In genomic region chr2:101665312-101665711, GRCh38 we compare ENCODE assay signal across 16 cellular contexts. TPM values are rescaled to one million over a fixed set of nuclear protein-coding genes. Genes with fewer than 3 reads are reported as not detected.
DNase-seq lines count a peak whose midpoint lies in the region; ATAC-seq and TF ChIP-seq lines count a peak whose summit lies in the region.
"Had no signal": no experiment of that assay in that cellular context is flagged by ENCODE, and none has a peak within 500 bp of the region (broad histone marks: within the 10 kb centered on the region; RNA-seq: fewer than 3 reads in every experiment).

No MANE protein-coding gene starts in this region.

- no peak overlapping the region for H2BK12ac ChIP-seq in H9 (ENCODE audit: insufficient read length, low read depth, low read length)

- intact Hi-C loops in left colon (cut with DNase I, micrococcal nuclease), result no loop called here

- H4K20me1 ChIP-seq in GM23338 (replicated peaks; ENCODE audit: insufficient read depth) (no peaks in the 10 kb centered on the region), H9 (ENCODE audit: control insufficient read depth, insufficient read depth, insufficient read length) (no peaks in the 10 kb centered on the region)

- H3K79me2 ChIP-seq in GM23338 (replicated peaks; ENCODE audit: insufficient read depth) (no peaks in the 10 kb centered on the region), H9 (ENCODE audit: insufficient read depth, low read length) (no peaks in the 10 kb centered on the region)

- no peaks in the 10 kb centered on the region for H3K36me3 ChIP-seq in GM23338 (ENCODE audit: insufficient read depth)

- H3K56ac ChIP-seq in H9 (ENCODE audit: insufficient read length, low read depth, low read length), result no peak overlapping the region

- H3K4me3 Mint-ChIP-seq in GM23338, result no peak overlapping the region
- no peak overlapping the region for H3K4me3 Mint-ChIP-seq in H9
- H3K4me3 Mint-ChIP-seq in neural crest cell, result no peak overlapping the region
- no peak overlapping the region for H3K4me3 Mint-ChIP-seq in glutamatergic neuron (ENCODE audit: unreplicated experiment)
- H3K4me3 Mint-ChIP-seq: CD4-positive, alpha-beta memory T cell had no signal

- no peak overlapping the region for H4K8ac ChIP-seq in H9 (replicated peaks; ENCODE audit: insufficient read length, low read depth, low read length)

- no peak overlapping the region for H4K5ac ChIP-seq in H9 (ENCODE audit: insufficient read length, low read depth, low read length)

- no peak overlapping the region for H2BK15ac ChIP-seq in H9 (ENCODE audit: low read depth, low read length)

- no peak overlapping the region for H3K4me2 ChIP-seq in GM23338
- no peak overlapping the region for H3K4me2 ChIP-seq in H9 (ENCODE audit: insufficient read depth, insufficient read length, low read length)

- H2BK5ac ChIP-seq in H9 (ENCODE audit: insufficient read length, low read length), result no peak overlapping the region

- no peak overlapping the region for H3T11ph ChIP-seq in H9 (ENCODE audit: low read length)

- no peak overlapping the region for H3K4ac ChIP-seq in H9 (ENCODE audit: low read depth, low read length)

- no peak for TF ChIP-seq CTCF in GM23338 (conservative IDR thresholded peaks at IDR 0.05; ENCODE audit: low read depth in 2 of 2)
- peak; percentile 24; the same call in 1 of the 3 replicates for TF ChIP-seq CTCF in H9 (conservative IDR thresholded peaks at IDR 0.05)
- no peak for TF ChIP-seq CTCF in neural crest cell (conservative IDR thresholded peaks at IDR 0.05)
- TF ChIP-seq CTCF in glutamatergic neuron (IDR thresholded peaks at IDR 0.05; ENCODE audit: partially characterized antibody, unreplicated experiment), result no peak

- no peaks in the 10 kb centered on the region for H3K27me3 ChIP-seq in GM23338 (ENCODE audit: insufficient read depth)
- no peaks in the 10 kb centered on the region for H3K27me3 ChIP-seq in H9 (ENCODE audit: insufficient read depth, low read length)

- H3K27ac ChIP-seq in GM23338 (ENCODE audit: low read depth), result no peak overlapping the region
- no peak overlapping the region for H3K27ac ChIP-seq in H9 (ENCODE audit: insufficient read length, low read depth, low read length)

- DNase-seq in GM23338 (ENCODE audit: low spot score) (peak; percentile 30), H9 (no peak), neural crest cell (ENCODE audit: low read depth, low spot score) (no peak), left colon (no peak), HPDE6-E6E7 (ENCODE audit: extremely low spot score) (no peak), glutamatergic neuron (no peak)
- DNase-seq: C1 segment of cervical spinal cord; Calu3; CD4-positive, alpha-beta memory T cell; COR-L47; DMS53; DMS79 treated with DMSO at 0.1 percent for 48 hours; GF-D8; GOT3; H7 had no signal

- no peak overlapping the region for H3K14ac ChIP-seq in H9 (ENCODE audit: insufficient read depth, low read length)

- WGBS in H9 (ENCODE audit: extremely low coverage, insufficient read length, low lambda C conversion rate), result no CpG with 5 or more reads among the region's 10 CpGs

- H2AFZ ChIP-seq in GM23338 (peak overlapping the region; percentile 93), H9 (ENCODE audit: low read length) (no peak overlapping the region)

- H2BK20ac ChIP-seq in H9 (ENCODE audit: low read depth, low read length, poor library complexity, severe bottlenecking), result no peak overlapping the region

- peaks cover under 1% of the 10 kb centered on the region; the same call in 2 of the 3 replicates for H3K9me3 Mint-ChIP-seq in GM23338
- no peaks in the 10 kb centered on the region; a peak in 2 of 5 replicates for H3K9me3 Mint-ChIP-seq in H9
- H3K9me3 Mint-ChIP-seq in neural crest cell, result no peaks in the 10 kb centered on the region
- no peaks in the 10 kb centered on the region for H3K9me3 Mint-ChIP-seq in glutamatergic neuron (ENCODE audit: unreplicated experiment)

- no peak overlapping the region for H2AK5ac ChIP-seq in H9 (ENCODE audit: insufficient read length, low read length)

- no peaks in the 10 kb centered on the region for H3K4me1 ChIP-seq in GM23338 (ENCODE audit: insufficient read depth)
- no peaks in the 10 kb centered on the region for H3K4me1 ChIP-seq in H9 (ENCODE audit: insufficient read depth, low read length)

- no peaks in the 10 kb centered on the region for H3K23me2 ChIP-seq in H9 (ENCODE audit: insufficient read length, low read depth, low read length, poor library complexity, severe bottlenecking)

- no peaks in the 10 kb centered on the region for H3F3A ChIP-seq in GM23338 (replicated peaks; ENCODE audit: low read depth)

- H3K27ac Mint-ChIP-seq in GM23338 (no peak overlapping the region), H9 (no peak overlapping the region; a peak in 2 of 7 replicates), neural crest cell (ENCODE audit: unreplicated experiment) (peak overlapping the region; percentile 37), glutamatergic neuron (ENCODE audit: unreplicated experiment) (no peak overlapping the region)
- H3K27ac Mint-ChIP-seq: CD4-positive, alpha-beta memory T cell had no signal

- no peak overlapping the region for H4K91ac ChIP-seq in H9 (ENCODE audit: insufficient read length, low read depth, low read length)

- H3K79me1 ChIP-seq in H9 (ENCODE audit: insufficient read depth, low read depth, low read length, poor library complexity, severe bottlenecking), result no peaks in the 10 kb centered on the region

- no peak overlapping the region for H3K4me3 ChIP-seq in GM23338

- H3K9me3 ChIP-seq in H9 (ENCODE audit: control insufficient read depth, low read depth, low read length), result no peaks in the 10 kb centered on the region

- no peaks in the 10 kb centered on the region for H3K36me3 Mint-ChIP-seq in GM23338 (ENCODE audit: low read depth)
- peaks cover 0 to 4% (median under 1%) of the 10 kb centered on the region in 3 experiments; a peak in 3 of 7 replicates for H3K36me3 Mint-ChIP-seq in H9 (ENCODE audit: insufficient read depth in 1 of 3, low read depth in 3 of 3)
- H3K36me3 Mint-ChIP-seq in neural crest cell (ENCODE audit: low read depth), result no peaks in the 10 kb centered on the region
- H3K36me3 Mint-ChIP-seq in glutamatergic neuron (ENCODE audit: unreplicated experiment), result peaks cover 9% of the 10 kb centered on the region

- H3K27me3 Mint-ChIP-seq in GM23338 (ENCODE audit: insufficient read depth, low read depth, poor library complexity) (peaks cover 2% of the 10 kb centered on the region), H9 (ENCODE audit: low read depth) (no peaks in the 10 kb centered on the region), neural crest cell (ENCODE audit: low read depth) (no peaks in the 10 kb centered on the region), glutamatergic neuron (ENCODE audit: unreplicated experiment) (no peaks in the 10 kb centered on the region)
- H3K27me3 Mint-ChIP-seq: CD4-positive, alpha-beta memory T cell had no signal

- no peak overlapping the region for H2BK120ac ChIP-seq in H9 (ENCODE audit: low read depth, low read length, poor library complexity, severe bottlenecking)

- H3K23ac ChIP-seq in H9 (ENCODE audit: insufficient read length, low read depth, low read length), result no peak overlapping the region

- peak; percentile 73 for ATAC-seq in GM23338
- no peak for ATAC-seq in left colon
- ATAC-seq: HCT116 had no signal

- no peaks in the 10 kb centered on the region for H3K9me2 ChIP-seq in GM23338 (ENCODE audit: insufficient read depth)

- no peak overlapping the region for H3K18ac ChIP-seq in H9 (ENCODE audit: insufficient read length, low read depth, low read length)

- H3K4me1 Mint-ChIP-seq in GM23338, result no peaks in the 10 kb centered on the region
- H3K4me1 Mint-ChIP-seq in H9, result peaks cover 4% of the 10 kb centered on the region in 2 experiments; a peak in 3 of 4 replicates
- H3K4me1 Mint-ChIP-seq in neural crest cell, result peaks cover 5% of the 10 kb centered on the region
- no peaks in the 10 kb centered on the region for H3K4me1 Mint-ChIP-seq in glutamatergic neuron (ENCODE audit: low read depth, unreplicated experiment)
- H3K4me1 Mint-ChIP-seq: CD4-positive, alpha-beta memory T cell had no signal

- H3K9ac ChIP-seq in H9 (ENCODE audit: extremely low read depth, insufficient read length, low read length), result no peak overlapping the region

TF ChIP-seq in GM23338, 12 proteins besides CTCF, POLR2A, EP300 and RAD21 (continues in another document):
- TF ChIP-seq ZNF331 (CRISPR knock-in tag; IDR thresholded peaks at IDR 0.05; ENCODE audit: low read depth), result no peak
- TF ChIP-seq CREB1 (CRISPR knock-in tag; IDR thresholded peaks at IDR 0.05; ENCODE audit: low read depth), result no peak
- no peak for TF ChIP-seq JUNB (IDR thresholded peaks at IDR 0.05; ENCODE audit: unreplicated experiment)
- no peak for TF ChIP-seq ZNF114 (CRISPR knock-in tag; IDR thresholded peaks at IDR 0.05)

RNA-seq across cellular contexts. Expression of gene MAP4K4, which starts 32.2 kb away (rescaled TPM):
- 77.2 and 99.2 TPM in 2 replicates for total RNA-seq in GM23338 (2014; rRNA removed; shearing (Covaris generic))
- polyA plus RNA-seq in GM23338 (2016; fragmentation: Nextera tagmentation; extraction: Ambion mirVana), result 32.2 and 34.6 TPM in 2 replicates
- total RNA-seq in H9 (2021) (125 and 132 TPM in 2 replicates), neural crest cell (209 and 212 TPM in 2 replicates), left colon (10 to 100 TPM; 24.9 to 37.5 TPM), glutamatergic neuron (ENCODE audit: unreplicated experiment) (756 TPM)
